In the genomic region with DNA sequence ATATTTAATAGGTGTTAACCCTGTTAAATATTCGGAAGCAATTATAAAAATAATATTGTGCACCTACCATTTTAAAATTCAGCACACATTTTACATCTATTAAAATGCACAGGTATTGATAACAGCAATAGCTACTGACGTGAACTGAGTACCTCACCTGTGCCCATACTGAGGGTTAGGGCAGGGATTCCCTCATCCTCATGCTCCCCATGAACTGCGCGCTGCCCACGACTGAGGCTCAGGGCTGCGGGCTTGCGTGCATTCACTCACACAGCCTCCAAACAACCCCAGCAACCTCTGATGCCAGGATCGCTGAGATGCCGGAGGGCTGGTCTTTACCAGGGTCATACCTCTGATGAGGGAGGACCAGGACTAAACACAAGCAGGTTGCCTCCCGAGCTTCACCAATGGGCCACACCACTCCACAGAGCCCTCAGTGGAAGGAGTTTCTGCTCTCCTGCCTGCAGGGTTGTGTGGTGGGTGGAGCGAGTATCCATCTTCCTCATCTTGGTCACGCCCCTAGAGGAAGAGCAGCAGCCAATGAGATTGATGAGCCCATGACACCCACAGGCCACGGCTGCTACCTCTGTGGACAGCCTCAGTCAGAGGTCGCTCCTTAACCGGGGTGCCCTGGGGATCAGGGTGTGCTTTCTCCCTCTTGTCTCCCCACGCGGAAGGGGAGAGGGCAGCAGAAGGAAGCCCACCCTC, we compare ENCODE assay signal across 22 cellular contexts.
DNase-seq lines count a peak whose midpoint lies in the region; ATAC-seq and TF ChIP-seq lines count a peak whose summit lies in the region.
"Had no signal": no experiment of that assay in that cellular context is flagged by ENCODE, and none has a peak within 500 bp of the region (broad histone marks: within the 10 kb centered on the region; RNA-seq: fewer than 3 reads in every experiment).

No MANE protein-coding gene starts in this region.

- no peak overlapping the region for H3K27ac Mint-ChIP-seq in activated naive CD8-positive, alpha-beta T cell treated with anti-CD3 and anti-CD28 coated beads, Interleukin-2, amount 50 U/mL, for 24 hours
- H3K27ac Mint-ChIP-seq in activated naive CD8-positive, alpha-beta T cell treated with anti-CD3 and anti-CD28 coated beads for 36 hours: no peak overlapping the region
- no peak overlapping the region for H3K27ac Mint-ChIP-seq in activated CD4-positive, alpha-beta memory T cell treated with anti-CD3 and anti-CD28 coated beads for 36 hours
- H3K27ac Mint-ChIP-seq: activated CD8-positive, alpha-beta T cell treated with anti-CD3 and anti-CD28 coated beads for 36 hours; activated naive CD8-positive, alpha-beta T cell treated with anti-CD3 and anti-CD28 coated beads, Interleukin-2, amount 10 ng/mL, durations not matched to agents 7 days and 5 days; CD14-positive monocyte; dendritic cell treated with granulocyte-macrophage colony-stimulating factor and Interleukin-4, amounts not matched to agents 40 ng/mL and 50 ng/mL, for 4 days; nephron progenitor cell had no signal

- CTCF ChIA-PET in activated CD4-positive, alpha-beta memory T cell treated with anti-CD3 and anti-CD28 coated beads for 36 hours (lab: Charles Lee): no interaction called here

- H3K4me1 Mint-ChIP-seq in activated naive CD8-positive, alpha-beta T cell treated with anti-CD3 and anti-CD28 coated beads, Interleukin-2, amount 50 U/mL, for 24 hours: no peaks in the 10 kb centered on the region
- H3K4me1 Mint-ChIP-seq in activated naive CD8-positive, alpha-beta T cell treated with anti-CD3 and anti-CD28 coated beads for 36 hours: no peaks in the 10 kb centered on the region
- no peaks in the 10 kb centered on the region for H3K4me1 Mint-ChIP-seq in activated CD4-positive, alpha-beta memory T cell treated with anti-CD3 and anti-CD28 coated beads for 36 hours (ENCODE audit: low read depth)
- H3K4me1 Mint-ChIP-seq: activated naive CD8-positive, alpha-beta T cell treated with anti-CD3 and anti-CD28 coated beads, Interleukin-2, amount 10 ng/mL, durations not matched to agents 7 days and 5 days; nephron progenitor cell had no signal

- no peaks in the 10 kb centered on the region for H3K27me3 Mint-ChIP-seq in activated naive CD8-positive, alpha-beta T cell treated with anti-CD3 and anti-CD28 coated beads, Interleukin-2, amount 50 U/mL, for 24 hours
- H3K27me3 Mint-ChIP-seq in activated naive CD8-positive, alpha-beta T cell treated with anti-CD3 and anti-CD28 coated beads for 36 hours: peaks cover 4% of the 10 kb centered on the region
- no peaks in the 10 kb centered on the region for H3K27me3 Mint-ChIP-seq in activated CD4-positive, alpha-beta memory T cell treated with anti-CD3 and anti-CD28 coated beads for 36 hours
- H3K27me3 Mint-ChIP-seq: activated CD8-positive, alpha-beta T cell treated with anti-CD3 and anti-CD28 coated beads for 36 hours; activated naive CD8-positive, alpha-beta T cell treated with anti-CD3 and anti-CD28 coated beads, Interleukin-2, amount 10 ng/mL, durations not matched to agents 7 days and 5 days; dendritic cell treated with granulocyte-macrophage colony-stimulating factor and Interleukin-4, amounts not matched to agents 40 ng/mL and 50 ng/mL, for 4 days had no signal

- intact Hi-C loops in activated CD4-positive, alpha-beta memory T cell treated with anti-CD3 and anti-CD28 coated beads for 36 hours (cut with micrococcal nuclease): no loop called here

- peak; percentile 91 for TF ChIP-seq POLR2A in Raji (IDR thresholded peaks at IDR 0.05; ENCODE audit: insufficient read depth, low read depth, low read length)

- no peak overlapping the region for H3K4me3 Mint-ChIP-seq in activated naive CD8-positive, alpha-beta T cell treated with anti-CD3 and anti-CD28 coated beads, Interleukin-2, amount 50 U/mL, for 24 hours
- H3K4me3 Mint-ChIP-seq in activated naive CD8-positive, alpha-beta T cell treated with anti-CD3 and anti-CD28 coated beads for 36 hours: no peak overlapping the region
- no peak overlapping the region for H3K4me3 Mint-ChIP-seq in activated CD4-positive, alpha-beta memory T cell treated with anti-CD3 and anti-CD28 coated beads for 36 hours
- H3K4me3 Mint-ChIP-seq: activated CD8-positive, alpha-beta T cell treated with anti-CD3 and anti-CD28 coated beads for 36 hours; activated naive CD8-positive, alpha-beta T cell treated with anti-CD3 and anti-CD28 coated beads, Interleukin-2, amount 10 ng/mL, durations not matched to agents 7 days and 5 days; CD14-positive monocyte; dendritic cell treated with granulocyte-macrophage colony-stimulating factor and Interleukin-4, amounts not matched to agents 40 ng/mL and 50 ng/mL, for 4 days; nephron progenitor cell had no signal

- no peak for DNase-seq in activated naive CD8-positive, alpha-beta T cell treated with anti-CD3 and anti-CD28 coated beads, Interleukin-2, amount 50 U/mL, for 24 hours
- DNase-seq in activated naive CD8-positive, alpha-beta T cell treated with anti-CD3 and anti-CD28 coated beads for 36 hours: no peak
- DNase-seq in islet precursor cell (peak; percentile 37), omental fat pad (ENCODE audit: low spot score) (no peak), NCI-H446 (lab: John Stamatoyannopoulos, UW) (no peak)
- DNase-seq in activated CD4-positive, alpha-beta memory T cell treated with anti-CD3 and anti-CD28 coated beads for 36 hours: no peak
- DNase-seq: activated CD4-positive, CD25-positive, alpha-beta regulatory T cell treated with anti-CD3 and anti-CD28 coated beads, Interleukin-2, amount 50 U/mL, for 72 hours; activated CD8-positive, alpha-beta T cell treated with anti-CD3 and anti-CD28 coated beads for 36 hours; activated naive CD8-positive, alpha-beta T cell treated with anti-CD3 and anti-CD28 coated beads, Interleukin-2, amount 10 ng/mL, durations not matched to agents 7 days and 5 days; central memory CD4-positive, alpha-beta T cell; gastrocnemius medialis; left cardiac atrium; NCI-H2081; NCI-H2227 treated with DMSO at 0.1 percent for 48 hours; NCI-H774; nephron progenitor cell; right lobe of liver; stimulated activated naive CD4-positive, alpha-beta T cell treated with Interleukin-2 at 50 U/mL for 16 hours had no signal

- ATAC-seq in activated naive CD8-positive, alpha-beta T cell treated with anti-CD3 and anti-CD28 coated beads, Interleukin-2, amount 50 U/mL, for 24 hours: peak; percentile 20
- ATAC-seq in GM19455 (IDR thresholded peaks at IDR 0.05; ENCODE audit: unreplicated experiment) (no peak), omental fat pad (ENCODE audit: low FRiP score) (no peak)
- ATAC-seq: activated CD8-positive, alpha-beta T cell treated with anti-CD3 and anti-CD28 coated beads for 36 hours; gastrocnemius medialis had no signal

- POLR2A ChIA-PET in activated CD4-positive, alpha-beta memory T cell treated with anti-CD3 and anti-CD28 coated beads for 36 hours (lab: Charles Lee): no interaction called here

- H3K9me3 Mint-ChIP-seq in activated naive CD8-positive, alpha-beta T cell treated with anti-CD3 and anti-CD28 coated beads, Interleukin-2, amount 50 U/mL, for 24 hours: no peaks in the 10 kb centered on the region
- H3K9me3 Mint-ChIP-seq in activated naive CD8-positive, alpha-beta T cell treated with anti-CD3 and anti-CD28 coated beads for 36 hours: no peaks in the 10 kb centered on the region
- H3K9me3 Mint-ChIP-seq in activated CD4-positive, alpha-beta memory T cell treated with anti-CD3 and anti-CD28 coated beads for 36 hours: no peaks in the 10 kb centered on the region
- H3K9me3 Mint-ChIP-seq: activated CD8-positive, alpha-beta T cell treated with anti-CD3 and anti-CD28 coated beads for 36 hours; activated naive CD8-positive, alpha-beta T cell treated with anti-CD3 and anti-CD28 coated beads, Interleukin-2, amount 10 ng/mL, durations not matched to agents 7 days and 5 days; dendritic cell treated with granulocyte-macrophage colony-stimulating factor and Interleukin-4, amounts not matched to agents 40 ng/mL and 50 ng/mL, for 4 days had no signal

- TF ChIP-seq CTCF in omental fat pad (IDR thresholded peaks at IDR 0.05): no peak

- no peaks in the 10 kb centered on the region for H3K36me3 Mint-ChIP-seq in activated naive CD8-positive, alpha-beta T cell treated with anti-CD3 and anti-CD28 coated beads, Interleukin-2, amount 50 U/mL, for 24 hours (ENCODE audit: low read depth)
- H3K36me3 Mint-ChIP-seq in activated naive CD8-positive, alpha-beta T cell treated with anti-CD3 and anti-CD28 coated beads for 36 hours: no peaks in the 10 kb centered on the region
- H3K36me3 Mint-ChIP-seq in activated CD4-positive, alpha-beta memory T cell treated with anti-CD3 and anti-CD28 coated beads for 36 hours: no peaks in the 10 kb centered on the region
- H3K36me3 Mint-ChIP-seq: activated naive CD8-positive, alpha-beta T cell treated with anti-CD3 and anti-CD28 coated beads, Interleukin-2, amount 10 ng/mL, durations not matched to agents 7 days and 5 days; CD14-positive monocyte had no signal
